Comparison of ENCODE assay signal across 12 cellular contexts in genomic region chr15:89401636-89402252, GRCh38.
DNase-seq lines count a peak whose midpoint lies in the region; ATAC-seq, FAIRE-seq and TF ChIP-seq lines count a peak whose summit lies in the region.
"Had no signal": no experiment of that assay in that cellular context is flagged by ENCODE, and none has a peak within 500 bp of the region (broad histone marks: within the 10 kb centered on the region; RNA-seq: fewer than 3 reads in every experiment).

No MANE protein-coding gene starts in this region.

- TF ChIP-seq RAD21 in HepG2 (CRISPR knock-in tag; IDR thresholded peaks at IDR 0.05) (no peak), H1 (IDR thresholded peaks at IDR 0.05 in 1 of 2, conservative IDR thresholded peaks at IDR 0.05 in 1 of 2; ENCODE audit: low read depth in 2 of 2, low read length in 2 of 2) (no peak)

- no peak overlapping the region for H3K14ac ChIP-seq in H1 (ENCODE audit: insufficient read length)

- no peaks in the 10 kb centered on the region for H3K36me3 ChIP-seq in right lobe of liver
- no peaks in the 10 kb centered on the region for H3K36me3 ChIP-seq in HepG2 (replicated peaks in 1 of 2; ENCODE audit: control insufficient read depth in 1 of 2, insufficient read depth in 2 of 2, low read length in 2 of 2)
- H3K36me3 ChIP-seq in Panc1 (ENCODE audit: control insufficient read depth, insufficient read depth, low read length), result no peaks in the 10 kb centered on the region
- no peaks in the 10 kb centered on the region for H3K36me3 ChIP-seq in H1 (ENCODE audit: control insufficient read depth in 2 of 4, insufficient read depth in 4 of 4, low read length in 3 of 4)

- H4K91ac ChIP-seq in H1 (replicated peaks; ENCODE audit: insufficient read length, low read length), result no peak overlapping the region

- BruUV-seq in HepG2 (replicated peaks; lab: Mats Ljungman, UMichigan), result no TSS peak
- BruUV-seq in Panc1 (replicated peaks; lab: Mats Ljungman, UMichigan), result no TSS peak

- H4K20me1 ChIP-seq in HepG2 (ENCODE audit: insufficient read depth, low read length) (no peaks in the 10 kb centered on the region), H1 (replicated peaks in 1 of 2; ENCODE audit: control insufficient read depth in 1 of 2, insufficient read depth in 2 of 2, low read length in 2 of 2) (peaks cover 17 to 43% of the 10 kb centered on the region in 2 experiments)

- H4K8ac ChIP-seq in H1 (ENCODE audit: extremely low read depth, insufficient read depth, low read length), result no peak overlapping the region

- no peak overlapping the region for H3K23ac ChIP-seq in H1 (ENCODE audit: insufficient read length)

- ATAC-seq in right lobe of liver (peak in 3 of 4 donors; percentile 9 to 59 (median 45)), HepG2 (no peak), Panc1 (0 out of 2 replicates have a peak, but pooled peaks have one; percentile 23), GM18861 (IDR thresholded peaks at IDR 0.05; ENCODE audit: unreplicated experiment) (no peak), esophagus mucosa (no peak)

- WGBS in right lobe of liver (ENCODE audit: insufficient coverage, low coverage, low lambda C conversion rate, missing lambda C conversion rate), result 8% methylated on average over 11 of the region's 11 CpGs
- WGBS in HepG2 (ENCODE audit: low lambda C conversion rate), result 2% methylated on average over 11 of the region's 11 CpGs
- WGBS in H1 (ENCODE audit: extremely low coverage in 1 of 2, insufficient coverage in 1 of 2, insufficient read length in 1 of 2, insufficient replicate concordance in 2 of 2, low coverage in 1 of 2, low lambda C conversion rate in 2 of 2, missing lambda C conversion rate in 1 of 2), 2 experiments, result 22% methylated on average over 11 of the region's 11 CpGs; no CpG with 5 or more reads in 1 of the 2 experiments

- no peak overlapping the region for H3K27ac Mint-ChIP-seq in type B pancreatic cell

- H3K18ac ChIP-seq in H1 (ENCODE audit: extremely low read depth, low read length), result no peak overlapping the region

- no peak for TF ChIP-seq EP300 in HepG2 (IDR thresholded peaks at IDR 0.05; ENCODE audit: low read depth in 2 of 2, low read length in 2 of 2)
- no peak for TF ChIP-seq EP300 in HepG2 (CRISPR knock-in tag; IDR thresholded peaks at IDR 0.05; ENCODE audit: borderline replicate concordance)
- no peak for TF ChIP-seq EP300 in H1 (IDR thresholded peaks at IDR 0.05; ENCODE audit: borderline replicate concordance in 1 of 2, low read depth in 2 of 2, low read length in 2 of 2)

- H3K27ac ChIP-seq in right lobe of liver, result no peak overlapping the region
- no peak overlapping the region for H3K27ac ChIP-seq in HepG2 (ENCODE audit: extremely low read length, insufficient read depth, low read length)
- H3K27ac ChIP-seq in Panc1 (ENCODE audit: low read length), result no peak overlapping the region
- no peak overlapping the region for H3K27ac ChIP-seq in H1 (ENCODE audit: low read depth, low read length)

- no peak overlapping the region for H2AFZ ChIP-seq in HepG2 (ENCODE audit: low read length)
- H2AFZ ChIP-seq in H1 (ENCODE audit: low read length), result no peak overlapping the region

- H3K56ac ChIP-seq in H1 (replicated peaks; ENCODE audit: insufficient read length, low read depth, low read length), result no peak overlapping the region

- H3K4me3 Mint-ChIP-seq in type B pancreatic cell, result peak overlapping the region; percentile 27

- H3K36me3 Mint-ChIP-seq in type B pancreatic cell, result no peaks in the 10 kb centered on the region

- H3K4me1 Mint-ChIP-seq in type B pancreatic cell (ENCODE audit: unreplicated experiment), result peaks cover 6% of the 10 kb centered on the region

- in situ Hi-C loops in HepG2 (cut with HindIII; ENCODE audit: extremely low pct_ligation_motif_present, low pct_unique_long_range_greater_than_20kb), result no loop called here
- in situ Hi-C loops in Panc1 (cut with HindIII; ENCODE audit: low pct_unique_long_range_greater_than_20kb, low sequenced_read_pairs), result no loop called here

- peaks cover 95% of the 10 kb centered on the region for H3K27me3 Mint-ChIP-seq in type B pancreatic cell

- DNase-seq in right lobe of liver (no peak), HepG2 (ENCODE audit: low spot score) (no peak), Panc1 (ENCODE audit: low read depth, low spot score) (no peak), H1 (ENCODE audit: low read depth in 1 of 2, low spot score in 2 of 2) (no peak), type B pancreatic cell (ENCODE audit: extremely low spot score, unreplicated experiment) (no peak), dermis blood vessel endothelial cell (no peak)
- DNase-seq: Caco-2; effector CD8-positive, alpha-beta T cell; NCI-H526 treated with DMSO at 0.1 percent for 48 hours had no signal

- H3K9ac ChIP-seq in HepG2 (ENCODE audit: insufficient read depth, low read depth, low read length) (no peak overlapping the region), H1 (replicated peaks in 1 of 4; ENCODE audit: extremely low read depth in 1 of 4, low read depth in 3 of 4, low read length in 3 of 4) (no peak overlapping the region)

- intact Hi-C loops in right lobe of liver (cut with DNase I) (no loop called here), HepG2 (cut with micrococcal nuclease; ENCODE audit: unreplicated experiment) (no loop called here), Panc1 (cut with micrococcal nuclease; ENCODE audit: unreplicated experiment) (no loop called here)

- H2BK20ac ChIP-seq in H1 (ENCODE audit: low read length), result no peak overlapping the region

- H3K4me3 ChIP-seq in right lobe of liver, result no peak overlapping the region
- no peak overlapping the region for H3K4me3 ChIP-seq in HepG2 (replicated peaks in 1 of 3; ENCODE audit: insufficient read depth in 1 of 3, low read depth in 2 of 3, low read length in 3 of 3)
- no peak overlapping the region for H3K4me3 ChIP-seq in Panc1 (ENCODE audit: low read depth in 2 of 2, low read length in 2 of 2)
- H3K4me3 ChIP-seq in H1 (ENCODE audit: extremely low read depth in 1 of 4, insufficient read depth in 2 of 4, low read depth in 3 of 4, low read length in 4 of 4), result no peak overlapping the region
- H3K4me3 ChIP-seq: lung had no signal

- CTCF ChIA-PET in HepG2 (lab: Yijun Ruan, JAX; ENCODE audit: low intra/inter-chr PET ratio, low total read pairs), result no interaction called here
- CTCF ChIA-PET in Panc1 (lab: Charles Lee), result no interaction called here
- CTCF ChIA-PET in H1 (lab: Charles Lee; ENCODE audit: partially characterized antibody), result interaction anchor here (1.4 to 5.6 kb wide), 4 partner anchors 13 to 71 kb away, joined by 3 to 50 read pairs (median 6); no protein-coding TSS in a partner anchor

- TF ChIP-seq CTCF in right lobe of liver (IDR thresholded peaks at IDR 0.05) (no peak), HepG2 (CRISPR knock-in tag; IDR thresholded peaks at IDR 0.05) (no peak), Panc1 (IDR thresholded peaks at IDR 0.05) (no peak), H1 (IDR thresholded peaks at IDR 0.05; ENCODE audit: control extremely low read depth in 1 of 3, insufficient read depth in 1 of 3, low read depth in 1 of 3, low read length in 3 of 3) (no peak), type B pancreatic cell (conservative IDR thresholded peaks at IDR 0.05) (no peak)

- TF ChIP-seq POLR2A in right lobe of liver (IDR thresholded peaks at IDR 0.05), result no peak
- TF ChIP-seq POLR2A in HepG2 (IDR thresholded peaks at IDR 0.05; ENCODE audit: insufficient read depth in 1 of 2, low read depth in 2 of 2, low read length in 2 of 2), result no peak
- no peak for TF ChIP-seq POLR2A in H1 (IDR thresholded peaks at IDR 0.05; ENCODE audit: control extremely low read depth in 1 of 2, low read depth in 2 of 2, low read length in 2 of 2)

- no peak overlapping the region for H2AK5ac ChIP-seq in H1 (ENCODE audit: low read depth, low read length)

- no peaks in the 10 kb centered on the region for H3K9me3 Mint-ChIP-seq in type B pancreatic cell

- H2BK15ac ChIP-seq in H1 (ENCODE audit: low read length), result no peak overlapping the region

- H3K4me1 ChIP-seq in right lobe of liver (peaks cover 0 to 18% (median under 1%) of the 10 kb centered on the region in 4 donors), HepG2 (ENCODE audit: insufficient read depth, low read length) (no peaks in the 10 kb centered on the region), Panc1 (ENCODE audit: control insufficient read depth, insufficient read depth, low read length) (peaks cover 3% of the 10 kb centered on the region; the same call in 1 of the 2 replicates), H1 (replicated peaks in 1 of 4; ENCODE audit: control insufficient read depth in 3 of 4, insufficient read depth in 4 of 4, low read length in 3 of 4) (peaks cover 3 to 40% (median 14%) of the 10 kb centered on the region in 4 experiments; a peak in 6 of 7 replicates)
- H3K4me1 ChIP-seq: Caco-2 had no signal

- H3K9me3 ChIP-seq in right lobe of liver (no peaks in the 10 kb centered on the region), HepG2 (ENCODE audit: low read length) (no peaks in the 10 kb centered on the region), Panc1 (ENCODE audit: control insufficient read depth, insufficient read depth, low read depth, low read length) (no peaks in the 10 kb centered on the region), H1 (ENCODE audit: insufficient read depth in 2 of 2, low read depth in 1 of 2, low read length in 1 of 2) (no peaks in the 10 kb centered on the region)
- H3K9me3 ChIP-seq: Caco-2 had no signal

- H3K4ac ChIP-seq in H1 (replicated peaks; ENCODE audit: insufficient read length, low read depth, low read length), result no peak overlapping the region

- no peak for FAIRE-seq in HepG2 (lab: Jason Lieb, UNC)
- no peak for FAIRE-seq in H1 (lab: Jason Lieb, UNC)

- H3K4me2 ChIP-seq in HepG2 (ENCODE audit: low read depth, low read length) (no peak overlapping the region), H1 (ENCODE audit: insufficient read depth in 1 of 2, low read depth in 2 of 2, low read length in 2 of 2) (no peak overlapping the region)

- peaks cover 6 to 46% of the 10 kb centered on the region in 2 donors for H3K27me3 ChIP-seq in right lobe of liver
- H3K27me3 ChIP-seq in HepG2 (ENCODE audit: control insufficient read depth in 1 of 2, insufficient read depth in 2 of 2, low read length in 2 of 2), result peaks cover 5 to 93% of the 10 kb centered on the region in 2 experiments
- H3K27me3 ChIP-seq in Panc1 (ENCODE audit: control insufficient read depth, insufficient read depth, low read length), result no peaks in the 10 kb centered on the region
- peaks cover 95 to 99% (median 99%) of the 10 kb centered on the region in 4 experiments for H3K27me3 ChIP-seq in H1 (replicated peaks in 1 of 4; ENCODE audit: control insufficient read depth in 3 of 4, extremely low read depth in 1 of 4, insufficient read depth in 3 of 4, low read length in 3 of 4)

- H2BK120ac ChIP-seq in H1 (replicated peaks; ENCODE audit: low read depth, low read length), result no peak overlapping the region

- no peaks in the 10 kb centered on the region for H3K79me1 ChIP-seq in H1 (ENCODE audit: low read depth, low read length)

- H4K5ac ChIP-seq in H1 (ENCODE audit: insufficient read length, low read depth, low read length), result no peak overlapping the region

- POLR2A ChIA-PET in HepG2 (lab: Yijun Ruan, JAX), result no interaction called here
- POLR2A ChIA-PET in Panc1 (lab: Charles Lee), result no interaction called here
- POLR2A ChIA-PET in H1 (lab: Charles Lee; ENCODE audit: partially characterized antibody), result interaction anchor here (0.6 to 1.4 kb wide), 3 partner anchors 10 to 97 kb away, joined by 3 to 4 read pairs (median 4); no protein-coding TSS in a partner anchor

- H3K79me2 ChIP-seq in HepG2 (ENCODE audit: insufficient read depth, low read length), result no peaks in the 10 kb centered on the region
- H3K79me2 ChIP-seq in H1 (ENCODE audit: control insufficient read depth in 1 of 2, insufficient read depth in 2 of 2, low read length in 2 of 2), result no peaks in the 10 kb centered on the region

- peaks cover 3% of the 10 kb centered on the region for H3K23me2 ChIP-seq in H1 (ENCODE audit: low read depth, low read length)

- H2BK12ac ChIP-seq in H1 (ENCODE audit: low read depth, low read length), result no peak overlapping the region

- no peak overlapping the region for H2BK5ac ChIP-seq in H1 (ENCODE audit: low read depth, low read length)

Comparison
In these comparisons a context has a peak if more than half of its experiments do, and no peak if none do; other contexts are left out.
1. ATAC-seq: peak in right lobe of liver (3 of 4) and Panc1 (single experiment); none in HepG2 (single experiment), GM18861 (single experiment) and esophagus mucosa (single experiment).